Comparison of ENCODE assay signal across 27 cellular contexts in the genomic region with DNA sequence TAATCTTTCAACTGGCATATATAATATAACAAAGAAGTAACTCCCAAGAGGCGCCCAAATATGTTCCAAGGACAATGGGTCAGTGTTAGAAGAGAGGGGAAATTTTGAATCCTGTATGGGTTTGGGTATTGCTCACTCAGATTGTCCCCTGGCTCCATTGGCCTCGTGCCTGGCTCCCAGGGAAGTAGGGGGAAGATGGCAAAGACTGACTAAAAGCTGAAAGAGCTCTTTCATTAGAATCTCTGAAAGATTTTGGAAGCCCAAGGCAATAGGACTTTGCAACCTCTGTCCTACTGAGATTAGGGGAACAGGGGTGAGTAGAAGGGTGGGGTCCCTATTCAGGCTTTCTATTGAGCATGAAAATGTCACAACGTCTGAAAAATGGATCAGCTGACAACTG.
"Had no signal": no experiment of that assay in that cellular context is flagged by ENCODE, and none has a peak within 500 bp of the region (broad histone marks: within the 10 kb centered on the region; RNA-seq: fewer than 3 reads in every experiment).

No MANE protein-coding gene starts in this region.

- H3K4me3 Mint-ChIP-seq: memory B cell, natural killer cell, type B pancreatic cell had no signal

- H3K27ac ChIP-seq: dorsolateral prefrontal cortex, epithelial cell of prostate, gastroesophageal sphincter, heart left ventricle, hepatocyte, left lung, lower lobe of right lung, ovary, psoas muscle, right lobe of liver, testis, tibial artery had no signal

- H3K4me3 ChIP-seq: dorsolateral prefrontal cortex, gastroesophageal sphincter, heart left ventricle, hepatocyte, left lung, lower lobe of right lung, ovary, psoas muscle, right lobe of liver, smooth muscle cell, testis, tibial artery had no signal

- H3K36me3 ChIP-seq: gastroesophageal sphincter, heart left ventricle, left lung, lower lobe of right lung, ovary, right lobe of liver, tibial artery had no signal

- H3K9me3 ChIP-seq: gastroesophageal sphincter, left lung, lower lobe of right lung, ovary, psoas muscle, right lobe of liver, testis, tibial artery had no signal

- ATAC-seq: esophagus mucosa; gastroesophageal sphincter; heart left ventricle; left lung; lower lobe of right lung; natural killer cell; psoas muscle; right lobe of liver; stimulated activated naive CD8-positive, alpha-beta T cell treated with anti-CD3 and anti-CD28 coated beads, Interleukin-15, Interleukin-2, amounts not matched to agents 100 U/mL and 50 U/mL, for 24 hours had no signal

- H3K9me3 Mint-ChIP-seq: type B pancreatic cell had no signal

- H3K36me3 Mint-ChIP-seq: memory B cell, natural killer cell, type B pancreatic cell had no signal

- H3K27me3 ChIP-seq: dorsolateral prefrontal cortex, gastroesophageal sphincter, heart left ventricle, hepatocyte, left lung, ovary, right lobe of liver, testis, tibial artery had no signal

- H3K27me3 Mint-ChIP-seq: memory B cell, type B pancreatic cell had no signal

- DNase-seq: dorsolateral prefrontal cortex; effector CD4-positive, alpha-beta T cell; foreskin fibroblast; kidney; lower lobe of right lung; natural killer cell; occipital lobe; ovary; psoas muscle; right lobe of liver; stimulated activated CD4-positive, alpha-beta T cell treated with anti-CD3 and anti-CD28 coated beads, Interleukin-12 subunit alpha, Interleukin-12 subunit beta, amount 100 ng/mL, for 4 hours; stimulated activated CD4-positive, alpha-beta T cell treated with anti-CD3 and anti-CD28 coated beads, Interleukin-1b, Interleukin-23, amount 100 ng/mL, for 48 hours; stimulated activated CD4-positive, alpha-beta T cell treated with anti-CD3 and anti-CD28 coated beads, Interleukin-4, amount 100 ng/mL, for 1 hour; stimulated activated CD8-positive, alpha-beta memory T cell treated with anti-CD3 and anti-CD28 coated beads, Interleukin-4, amount 100 ng/mL, for 48 hours; stimulated activated naive CD8-positive, alpha-beta T cell treated with anti-CD3 and anti-CD28 coated beads, Interleukin-15, Interleukin-2, amounts not matched to agents 100 U/mL and 50 U/mL, for 24 hours; substantia nigra; testis; tibial artery had no signal

- H3K4me1 ChIP-seq: heart left ventricle, left lung, lower lobe of right lung, psoas muscle, right lobe of liver, testis, tibial artery had no signal

- H3K4me1 Mint-ChIP-seq: memory B cell, natural killer cell had no signal

- H3K27ac Mint-ChIP-seq: memory B cell, natural killer cell, type B pancreatic cell had no signal
